In the genomic region with DNA sequence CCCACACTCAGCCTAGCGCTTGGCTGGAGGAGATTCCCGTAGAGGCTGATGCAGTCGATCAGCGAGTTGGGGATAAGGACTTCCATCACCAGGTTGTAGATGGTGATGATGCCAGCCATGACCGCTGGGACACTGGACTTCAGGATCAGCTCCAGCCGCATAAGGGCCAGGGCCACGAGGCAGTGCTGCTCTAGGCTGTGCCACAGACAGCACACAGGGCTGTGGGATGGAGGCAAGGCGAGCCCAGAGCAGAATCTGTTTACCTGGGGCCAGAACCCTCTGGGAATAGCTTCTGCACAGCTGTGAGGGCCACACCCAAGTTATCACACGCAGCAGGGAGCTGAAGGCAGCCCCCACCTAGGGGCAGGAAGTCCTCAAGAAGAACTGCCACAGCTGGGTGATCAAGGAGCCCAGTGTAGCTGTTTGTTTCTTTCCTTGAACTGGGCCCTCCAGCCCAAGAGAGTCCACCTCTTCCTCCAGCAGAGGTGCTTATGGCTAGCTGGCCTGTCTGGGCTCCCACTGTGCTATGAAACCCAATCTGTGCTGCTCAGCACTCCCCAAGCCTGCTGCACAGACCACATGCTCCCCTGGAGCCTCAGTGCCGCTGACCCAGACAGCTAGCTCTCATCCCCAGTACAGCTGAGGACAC, we compare ENCODE assay signal across 8 cellular contexts. TPM values are rescaled to one million over a fixed set of nuclear protein-coding genes. Genes with fewer than 3 reads are reported as not detected.
DNase-seq lines count a peak whose midpoint lies in the region; TF ChIP-seq lines count a peak whose summit lies in the region.

No MANE protein-coding gene starts in this region.

- peak overlapping the region; percentile 73 for H3K27ac Mint-ChIP-seq in chondrocyte (ENCODE audit: unreplicated experiment)
- peak overlapping the region; percentile 63 for H3K27ac Mint-ChIP-seq in stimulated activated naive CD8-positive, alpha-beta T cell treated with anti-CD3 and anti-CD28 coated beads, Interleukin-15, Interleukin-2, amounts not matched to agents 100 ng/mL and 50 ng/mL, for 24 hours

- peaks cover 78% of the 10 kb centered on the region for H3K36me3 ChIP-seq in KOPT-K1 (ENCODE audit: insufficient read depth, low read length)

- no peaks in the 10 kb centered on the region for H3K9me3 Mint-ChIP-seq in chondrocyte (ENCODE audit: low read depth)
- no peaks in the 10 kb centered on the region for H3K9me3 Mint-ChIP-seq in stimulated activated naive CD8-positive, alpha-beta T cell treated with anti-CD3 and anti-CD28 coated beads, Interleukin-15, Interleukin-2, amounts not matched to agents 100 ng/mL and 50 ng/mL, for 24 hours

- DNase-seq in stimulated activated naive CD4-positive, alpha-beta T cell (lab: John Stamatoyannopoulos, UW) = peak in 4 of 6 experiments; percentile 9 to 42 (median 20)
- DNase-seq in stimulated activated naive CD4-positive, alpha-beta T cell treated with Interleukin-2 at 50 U/mL for 16 hours (lab: John Stamatoyannopoulos, UW) = no peak
- DNase-seq in chondrocyte (ENCODE audit: low spot score) (no peak), NCI-H1436 (lab: John Stamatoyannopoulos, UW) (no peak), NCI-H1417 treated with DMSO at 0.1 percent for 48 hours (lab: John Stamatoyannopoulos, UW) (no peak), DMS114 treated with DMSO at 0.1 percent for 48 hours (lab: John Stamatoyannopoulos, UW; ENCODE audit: unreplicated experiment) (no peak)

- no peaks in the 10 kb centered on the region for H3K27me3 Mint-ChIP-seq in chondrocyte (ENCODE audit: low read depth)
- no peaks in the 10 kb centered on the region for H3K27me3 Mint-ChIP-seq in stimulated activated naive CD8-positive, alpha-beta T cell treated with anti-CD3 and anti-CD28 coated beads, Interleukin-15, Interleukin-2, amounts not matched to agents 100 ng/mL and 50 ng/mL, for 24 hours

- peaks cover 10% of the 10 kb centered on the region for H3K36me3 Mint-ChIP-seq in chondrocyte (ENCODE audit: low read depth)
- H3K36me3 Mint-ChIP-seq in stimulated activated naive CD8-positive, alpha-beta T cell treated with anti-CD3 and anti-CD28 coated beads, Interleukin-15, Interleukin-2, amounts not matched to agents 100 ng/mL and 50 ng/mL, for 24 hours (ENCODE audit: low read depth) = peaks cover 81% of the 10 kb centered on the region

- H3K4me1 Mint-ChIP-seq in chondrocyte (ENCODE audit: low read depth) = peaks cover 91% of the 10 kb centered on the region
- H3K4me1 Mint-ChIP-seq in stimulated activated naive CD8-positive, alpha-beta T cell treated with anti-CD3 and anti-CD28 coated beads, Interleukin-15, Interleukin-2, amounts not matched to agents 100 ng/mL and 50 ng/mL, for 24 hours (ENCODE audit: low read depth) = peaks cover 93% of the 10 kb centered on the region

- H3K27ac ChIP-seq in KOPT-K1 (ENCODE audit: low read depth, low read length, poor library complexity, severe bottlenecking) = peak overlapping the region; percentile 30

- peak overlapping the region; percentile 16 for H3K4me3 Mint-ChIP-seq in chondrocyte (ENCODE audit: unreplicated experiment)
- H3K4me3 Mint-ChIP-seq in stimulated activated naive CD8-positive, alpha-beta T cell treated with anti-CD3 and anti-CD28 coated beads, Interleukin-15, Interleukin-2, amounts not matched to agents 100 ng/mL and 50 ng/mL, for 24 hours = peak overlapping the region; percentile 23

- no peaks in the 10 kb centered on the region for H3K9me3 ChIP-seq in KOPT-K1 (ENCODE audit: insufficient read depth, low read length, poor library complexity, severe bottlenecking)

- TF ChIP-seq CTCF in chondrocyte (IDR thresholded peaks at IDR 0.05) = no peak

RNA-seq across cellular contexts. Expression of a gene that starts 6.2 kb away (rescaled TPM):
- total RNA-seq in chondrocyte = 141 to 192 TPM (median 190 TPM) in 3 replicates

Comparison
In these comparisons a context has a peak if more than half of its experiments do, and no peak if none do; other contexts are left out.
1. DNase-seq: peak in stimulated activated naive CD4-positive, alpha-beta T cell (4 of 6); none in stimulated activated naive CD4-positive, alpha-beta T cell treated with Interleukin-2 at 50 U/mL for 16 hours (single experiment), chondrocyte (single experiment), NCI-H1436 (single experiment), NCI-H1417 treated with DMSO at 0.1 percent for 48 hours (single experiment) and DMS114 treated with DMSO at 0.1 percent for 48 hours (single experiment).